ENCODE assay signal across 8 cellular contexts in genomic region chr15:69576035-69576526, GRCh38.
DNase-seq lines count a peak whose midpoint lies in the region; ATAC-seq and TF ChIP-seq lines count a peak whose summit lies in the region.

No MANE protein-coding gene starts in this region.

- H3K27ac Mint-ChIP-seq in activated T-helper 17 cell treated with anti-CD3 and anti-CD28 coated beads, Interleukin-2, amount 50 U/mL, for 72 hours = peak overlapping the region; percentile 72
- peak overlapping the region; percentile 69 for H3K27ac Mint-ChIP-seq in progenitor cell of endocrine pancreas

- TF ChIP-seq CTCF in HFF-Myc (IDR thresholded peaks at IDR 0.05; ENCODE audit: low read depth, low read length, missing control alignments) (peak; percentile 65), gastroesophageal sphincter (IDR thresholded peaks at IDR 0.05) (peak in 3 of 4 experiments; percentile 51 to 75 (median 62)), progenitor cell of endocrine pancreas (IDR thresholded peaks at IDR 0.05; ENCODE audit: unreplicated experiment) (peak; percentile 48), uterus (IDR thresholded peaks at IDR 0.05) (peak; percentile 30 to 56 (median 43))

- DNase-seq in HFF-Myc (ENCODE audit: extremely low read depth, low read depth) (no peak), RPMI8226 (peak; percentile 90), progenitor cell of endocrine pancreas (ENCODE audit: low spot score, unreplicated experiment) (no peak), uterus (peak in 1 of 2 donors; percentile 27)

- peaks cover 21% of the 10 kb centered on the region for H3K4me1 Mint-ChIP-seq in activated T-helper 17 cell treated with anti-CD3 and anti-CD28 coated beads, Interleukin-2, amount 50 U/mL, for 72 hours
- peaks cover 36% of the 10 kb centered on the region for H3K4me1 Mint-ChIP-seq in progenitor cell of endocrine pancreas (ENCODE audit: low read depth)

- ATAC-seq in activated T-helper 17 cell treated with anti-CD3 and anti-CD28 coated beads, Interleukin-2, amount 50 U/mL, for 72 hours (replicated peaks) = peak; percentile 55
- ATAC-seq in gastroesophageal sphincter = peak; percentile 31
- ATAC-seq in GM18909 (IDR thresholded peaks at IDR 0.05; ENCODE audit: poor library complexity, unreplicated experiment) = no peak

- intact Hi-C loops in uterus (cut with DNase I; ENCODE audit: low total_unique reads) = no loop called here

- 100% methylated on average over 1 of the region's 3 CpGs; no CpG with 5 or more reads in 1 of the 2 donors for WGBS in gastroesophageal sphincter (ENCODE audit: low coverage in 1 of 2), 2 donors

- H3K9me3 ChIP-seq in BLaER1 treated with 17β-estradiol and CSF1 and Interleukin-3, amounts not matched to agents 10 nM and 100 nM (replicated peaks in 1 of 11) = no peaks in the 10 kb centered on the region
- H3K9me3 ChIP-seq in gastroesophageal sphincter (no peaks in the 10 kb centered on the region), uterus (no peaks in the 10 kb centered on the region)

- peak overlapping the region; percentile 34 to 85 (median 50) for H3K4me2 ChIP-seq in BLaER1 treated with 17β-estradiol and CSF1 and Interleukin-3, amounts not matched to agents 10 nM and 100 nM

- TF ChIP-seq EP300 in gastroesophageal sphincter (IDR thresholded peaks at IDR 0.05) = no peak

- no peaks in the 10 kb centered on the region for H3K36me3 ChIP-seq in BLaER1 treated with 17β-estradiol and CSF1 and Interleukin-3, amounts not matched to agents 10 nM and 100 nM
- no peaks in the 10 kb centered on the region for H3K36me3 ChIP-seq in gastroesophageal sphincter
- H3K36me3 ChIP-seq in uterus = no peaks in the 10 kb centered on the region

- H3K4me3 ChIP-seq in BLaER1 treated with 17β-estradiol and CSF1 and Interleukin-3, amounts not matched to agents 10 nM and 100 nM = no peak overlapping the region
- H3K4me3 ChIP-seq in HFF-Myc (replicated peaks; ENCODE audit: low read depth, low read length) (no peak overlapping the region), gastroesophageal sphincter (no peak overlapping the region), uterus (no peak overlapping the region)

- H3K9ac ChIP-seq in BLaER1 treated with 17β-estradiol and CSF1 and Interleukin-3, amounts not matched to agents 10 nM and 100 nM = no peak overlapping the region

- peaks cover 6% of the 10 kb centered on the region for H3K36me3 Mint-ChIP-seq in activated T-helper 17 cell treated with anti-CD3 and anti-CD28 coated beads, Interleukin-2, amount 50 U/mL, for 72 hours (ENCODE audit: low read depth)
- H3K36me3 Mint-ChIP-seq in progenitor cell of endocrine pancreas (ENCODE audit: insufficient read depth) = peaks cover 4% of the 10 kb centered on the region

- H3K9me3 Mint-ChIP-seq in activated T-helper 17 cell treated with anti-CD3 and anti-CD28 coated beads, Interleukin-2, amount 50 U/mL, for 72 hours = no peaks in the 10 kb centered on the region
- H3K9me3 Mint-ChIP-seq in progenitor cell of endocrine pancreas (ENCODE audit: low read depth) = no peaks in the 10 kb centered on the region

- peak overlapping the region; percentile 22 for H3K4me3 Mint-ChIP-seq in activated T-helper 17 cell treated with anti-CD3 and anti-CD28 coated beads, Interleukin-2, amount 50 U/mL, for 72 hours
- no peak overlapping the region for H3K4me3 Mint-ChIP-seq in progenitor cell of endocrine pancreas (ENCODE audit: low read depth)

- H3K4me1 ChIP-seq in BLaER1 treated with 17β-estradiol and CSF1 and Interleukin-3, amounts not matched to agents 10 nM and 100 nM = peaks cover 20 to 50% (median 26%) of the 10 kb centered on the region in 10 experiments
- H3K4me1 ChIP-seq in gastroesophageal sphincter = no peaks in the 10 kb centered on the region
- H3K4me1 ChIP-seq in uterus = peaks cover 0 to 5% of the 10 kb centered on the region in 2 donors

- H3K27me3 Mint-ChIP-seq in activated T-helper 17 cell treated with anti-CD3 and anti-CD28 coated beads, Interleukin-2, amount 50 U/mL, for 72 hours = no peaks in the 10 kb centered on the region
- peaks cover 98% of the 10 kb centered on the region for H3K27me3 Mint-ChIP-seq in progenitor cell of endocrine pancreas

- H3K27me3 ChIP-seq in BLaER1 treated with 17β-estradiol and CSF1 and Interleukin-3, amounts not matched to agents 10 nM and 100 nM = peaks cover 19 to 52% (median 41%) of the 10 kb centered on the region in 11 experiments; a peak in 20 of 22 replicates
- H3K27me3 ChIP-seq in gastroesophageal sphincter = peaks cover 9% of the 10 kb centered on the region
- no peaks in the 10 kb centered on the region for H3K27me3 ChIP-seq in uterus

- H3K27ac ChIP-seq in BLaER1 treated with 17β-estradiol and CSF1 and Interleukin-3, amounts not matched to agents 10 nM and 100 nM = no peak overlapping the region
- H3K27ac ChIP-seq in gastroesophageal sphincter (no peak overlapping the region), uterus (no peak overlapping the region)

- peaks cover 0 to 30% (median 0%) of the 10 kb centered on the region in 11 experiments; a peak in 5 of 22 replicates for H4K20me1 ChIP-seq in BLaER1 treated with 17β-estradiol and CSF1 and Interleukin-3, amounts not matched to agents 10 nM and 100 nM

- TF ChIP-seq POLR2A in gastroesophageal sphincter (IDR thresholded peaks at IDR 0.05) (no peak), uterus (IDR thresholded peaks at IDR 0.05) (no peak)
